12 cellular contexts compared by ENCODE assay signal in genomic region chr3:13391308-13391707, GRCh38. TPM values are rescaled to one million over a fixed set of nuclear protein-coding genes. Genes with fewer than 3 reads are reported as not detected.
A peak's percentile ranks its signal among the peaks of the same experiment; 100 is the strongest.
DNase-seq lines count a peak whose midpoint lies in the region; ATAC-seq and TF ChIP-seq lines count a peak whose summit lies in the region.
"Had no signal": no experiment of that assay in that cellular context is flagged by ENCODE, and none has a peak within 500 bp of the region (broad histone marks: within the 10 kb centered on the region; RNA-seq: fewer than 3 reads in every experiment).

No MANE protein-coding gene starts in this region.

- no peak overlapping the region for H3K9ac ChIP-seq in HCT116 (ENCODE audit: low read length)

- no peak overlapping the region for H3K27ac ChIP-seq in HCT116 (ENCODE audit: low read depth, low read length)
- H3K27ac ChIP-seq: cardiac muscle cell, SK-N-MC had no signal

- TF ChIP-seq POLR2A in HCT116 (IDR thresholded peaks at IDR 0.05; ENCODE audit: borderline replicate concordance, extremely low read depth, insufficient read depth, insufficient read length), result no peak

- no peaks in the 10 kb centered on the region for H4K20me1 ChIP-seq in HCT116 (ENCODE audit: insufficient read depth)

- TF ChIP-seq CTCF in BJ (IDR thresholded peaks at IDR 0.05; ENCODE audit: insufficient read depth, low read depth, low read length) (0 out of 2 replicates have a peak, but pooled peaks have one; percentile 5), HCT116 (IDR thresholded peaks at IDR 0.05 in 2 of 3, conservative IDR thresholded peaks at IDR 0.05 in 1 of 3; ENCODE audit: borderline replicate concordance in 1 of 3, insufficient read depth in 1 of 3, low read depth in 2 of 3, low read length in 2 of 3) (peak in 2 of 3 experiments; percentile 22 to 34; a peak in 3 of 6 replicates), epithelial cell of esophagus (IDR thresholded peaks at IDR 0.05; ENCODE audit: insufficient read depth, low read depth, low read length, missing control alignments) (peak; percentile 2)

- H3K27me3 ChIP-seq in BJ (ENCODE audit: control insufficient read depth, insufficient read depth, low read length) (0 out of 2 replicates have a peak, but pooled peaks cover 1% of the 10 kb centered on the region), HCT116 (ENCODE audit: insufficient read depth, low read length) (no peaks in the 10 kb centered on the region)
- H3K27me3 ChIP-seq: cardiac muscle cell had no signal

- no peaks in the 10 kb centered on the region for H3K9me2 ChIP-seq in HCT116 (ENCODE audit: insufficient read depth)

- no peaks in the 10 kb centered on the region for H3K36me3 ChIP-seq in BJ (ENCODE audit: control insufficient read depth, insufficient read depth, low read length)
- peaks cover 14 to 26% of the 10 kb centered on the region in 2 experiments; a peak in 3 of 4 replicates for H3K36me3 ChIP-seq in HCT116 (ENCODE audit: control insufficient read depth in 1 of 2, insufficient read depth in 2 of 2, low read length in 2 of 2)

- RAD21 ChIA-PET in HCT116 (lab: Charles Lee; ENCODE audit: low non-redundant PET in 1 of 2, low total read pairs in 2 of 2, uncharacterized antibody in 2 of 2, unreplicated experiment in 2 of 2), result no interaction called here

- TF ChIP-seq RAD21 in HCT116 (IDR thresholded peaks at IDR 0.05; ENCODE audit: low read depth), result no peak

- no peaks in the 10 kb centered on the region for H3K4me1 ChIP-seq in HCT116 (ENCODE audit: control insufficient read depth in 1 of 2, insufficient read depth in 2 of 2, low read length in 2 of 2)

- no peak overlapping the region for H2AFZ ChIP-seq in HCT116 (ENCODE audit: low read depth, low read length, poor library complexity, severe bottlenecking)

- no peak overlapping the region for H3K4me2 ChIP-seq in HCT116 (ENCODE audit: low read length)

- no peak overlapping the region for H3K4me3 ChIP-seq in BJ (ENCODE audit: low read depth, low read length)
- no peak overlapping the region for H3K4me3 ChIP-seq in HCT116 (replicated peaks in 1 of 2; ENCODE audit: low read depth in 1 of 2, low read length in 2 of 2)
- no peak overlapping the region for H3K4me3 ChIP-seq in epithelial cell of esophagus (ENCODE audit: low read length)
- H3K4me3 ChIP-seq: cardiac muscle cell, SK-N-MC had no signal

- intact Hi-C loops in HCT116 (cut with micrococcal nuclease), result no loop called here

- no TSS peak for BruUV-seq in HCT116 (replicated peaks; lab: Mats Ljungman, UMichigan)

- H3K79me2 ChIP-seq in HCT116 (ENCODE audit: insufficient read depth, low read length), result no peaks in the 10 kb centered on the region

- CTCF ChIA-PET in BJ (lab: Yijun Ruan, JAX), result interaction anchor here (1.6 kb wide), 1 partner anchor 9 kb away, joined by 5 read pairs; no protein-coding TSS in a partner anchor
- CTCF ChIA-PET in HCT116 (lab: Charles Lee), result interaction anchor here (0.5 kb wide), 1 partner anchor 10 kb away, joined by 3 read pairs; no protein-coding TSS in a partner anchor

- ATAC-seq in HCT116 (peak; percentile 47), HG03432 (IDR thresholded peaks at IDR 0.05; ENCODE audit: unreplicated experiment) (no peak)

- POLR2A ChIA-PET in BJ (lab: Charles Lee) (no interaction called here), HCT116 (lab: Charles Lee) (no interaction called here)

- no peak for DNase-seq in BJ (ENCODE audit: low read depth)
- no peak for DNase-seq in HCT116 (ENCODE audit: low read depth, low spot score)
- peak; percentile 24 to 33 for DNase-seq in activated CD4-positive, alpha-beta T cell treated with anti-CD3 and anti-CD28 coated beads, Interleukin-2, amount 50 U/mL, for 4 hours
- DNase-seq in epithelial cell of esophagus (ENCODE audit: low read depth), result no peak
- DNase-seq in iPS-NIHi7 (ENCODE audit: extremely low spot score), result no peak
- DNase-seq in Ammon's horn (ENCODE audit: low spot score), result no peak
- no peak for DNase-seq in ecto neural progenitor cell (ENCODE audit: low spot score)
- DNase-seq: NCI-H526 treated with DMSO at 0.1 percent for 48 hours, substantia nigra had no signal

- H3K9me3 ChIP-seq in HCT116 (ENCODE audit: control insufficient read depth in 1 of 2, insufficient read depth in 1 of 2, low read depth in 1 of 2, low read length in 2 of 2), result no peaks in the 10 kb centered on the region

TF ChIP-seq in HCT116, 20 proteins besides CTCF, POLR2A, EP300 and RAD21:
- TF ChIP-seq TCF7L2 (IDR thresholded peaks at IDR 0.05; ENCODE audit: borderline replicate concordance, extremely low read depth, insufficient read depth, insufficient read length) (no peak), ELF1 (IDR thresholded peaks at IDR 0.05; ENCODE audit: borderline replicate concordance, low read depth) (no peak), ZFX (IDR thresholded peaks at IDR 0.05) (no peak), FOSL1 (IDR thresholded peaks at IDR 0.05; ENCODE audit: low read depth) (no peak), CBX3 (IDR thresholded peaks at IDR 0.05; ENCODE audit: low read depth) (no peak), SP1 (IDR thresholded peaks at IDR 0.05; ENCODE audit: low read depth) (no peak), EGR1 (IDR thresholded peaks at IDR 0.05; ENCODE audit: low read depth) (no peak)

RNA-seq across cellular contexts. Expression of gene NUP210, which starts 28.8 kb away (rescaled TPM):
- polyA plus RNA-seq in BJ (2011; rRNA removed), result 0.13 and 0.32 TPM in 2 replicates
- polyA minus RNA-seq in BJ (2011; rRNA and poly(A)+ RNA removed), result 0.19 and 0.31 TPM in 2 replicates
- 74.9 TPM for total RNA-seq in HCT116 (2021; ENCODE audit: unreplicated experiment)
- 60.5 and 68.3 TPM in 2 replicates for polyA plus RNA-seq in HCT116 (2012)

Comparison
In these comparisons a context has a peak if more than half of its experiments do, and no peak if none do; other contexts are left out.
1. DNase-seq: peak in activated CD4-positive, alpha-beta T cell treated with anti-CD3 and anti-CD28 coated beads, Interleukin-2, amount 50 U/mL, for 4 hours (2 of 2); none in BJ (single experiment), HCT116 (single experiment), epithelial cell of esophagus (single experiment), iPS-NIHi7 (single experiment), Ammon's horn (single experiment) and ecto neural progenitor cell (single experiment).
2. Peak in every context shown above with its lines, with median percentiles within 50 percentile points of each other: CTCF ChIP-seq.